In the genomic region with DNA sequence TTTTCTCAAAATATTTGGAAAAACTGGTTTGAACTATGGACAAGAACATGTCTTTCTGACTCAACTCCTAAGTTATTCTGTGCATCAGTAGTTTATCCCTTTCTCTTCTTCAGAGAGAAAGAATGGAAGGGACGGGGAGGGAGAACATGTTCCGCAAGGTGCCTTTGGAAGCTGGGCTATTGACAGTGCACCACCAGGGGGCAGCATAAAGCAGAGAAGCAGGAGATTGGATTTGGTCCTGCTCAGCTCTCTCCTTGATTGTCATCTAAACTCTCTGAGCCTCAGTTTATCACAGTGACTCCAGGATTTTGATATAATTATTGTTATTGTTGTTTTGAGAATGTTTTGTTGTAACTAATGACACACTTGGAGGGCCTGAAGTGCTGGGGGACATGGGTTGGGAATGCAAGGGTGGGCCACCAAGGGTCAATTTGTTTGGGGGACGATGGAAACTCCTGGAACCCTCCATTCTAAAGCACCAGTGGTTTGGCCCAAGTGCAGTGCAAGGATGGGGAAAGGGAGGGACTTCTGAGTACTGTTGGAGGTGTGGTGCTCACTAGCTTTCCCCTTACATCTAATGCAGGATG, we compare ENCODE assay signal across 8 cellular contexts. TPM values are rescaled to one million over a fixed set of nuclear protein-coding genes. Genes with fewer than 3 reads are reported as not detected.
DNase-seq lines count a peak whose midpoint lies in the region; ATAC-seq and TF ChIP-seq lines count a peak whose summit lies in the region.

No MANE protein-coding gene starts in this region.

- peak; percentile 85 for DNase-seq in GM03348 (ENCODE audit: low spot score)
- DNase-seq in NCI-H226, result peak; percentile 47
- DNase-seq in activated CD4-positive, alpha-beta T cell treated with anti-CD3 and anti-CD28 coated beads for 36 hours, result peak; percentile 92
- DNase-seq in choroid plexus epithelial cell (ENCODE audit: low read depth), result peak; percentile 90
- DNase-seq in left lobe of liver (ENCODE audit: low spot score), result peak; percentile 79
- peak; percentile 79 to 91 for DNase-seq in stimulated activated CD4-positive, alpha-beta T cell treated with anti-CD3 and anti-CD28 coated beads, Interleukin-4, amount 100 ng/mL, for 48 hours (ENCODE audit: low read depth in 2 of 2)

- no peak overlapping the region for H3K4me3 ChIP-seq in choroid plexus epithelial cell (ENCODE audit: low read depth, low read length)

- no peak overlapping the region for H3K27ac Mint-ChIP-seq in activated CD4-positive, alpha-beta T cell treated with anti-CD3 and anti-CD28 coated beads for 36 hours

- no peak overlapping the region for H3K4me3 Mint-ChIP-seq in activated CD4-positive, alpha-beta T cell treated with anti-CD3 and anti-CD28 coated beads for 36 hours

- no peaks in the 10 kb centered on the region for H3K27me3 Mint-ChIP-seq in activated CD4-positive, alpha-beta T cell treated with anti-CD3 and anti-CD28 coated beads for 36 hours

- ATAC-seq in HG02884 (IDR thresholded peaks at IDR 0.05; ENCODE audit: unreplicated experiment) (peak; percentile 68), left lobe of liver (peak; percentile 98), HG02610 (IDR thresholded peaks at IDR 0.05; ENCODE audit: unreplicated experiment) (no peak)
- no peak for ATAC-seq in activated CD4-positive, alpha-beta T cell treated with anti-CD3 and anti-CD28 coated beads for 36 hours

- peaks cover under 1% of the 10 kb centered on the region for H3K36me3 Mint-ChIP-seq in activated CD4-positive, alpha-beta T cell treated with anti-CD3 and anti-CD28 coated beads for 36 hours (ENCODE audit: low read depth)

- CTCF ChIA-PET in activated CD4-positive, alpha-beta T cell treated with anti-CD3 and anti-CD28 coated beads for 36 hours (lab: Charles Lee), result interaction anchor here (0.7 to 2.5 kb wide), 19 partner anchors 9 to 552 kb away, joined by 3 to 15 read pairs (median 3); no protein-coding TSS in a partner anchor

- H3K4me1 Mint-ChIP-seq in activated CD4-positive, alpha-beta T cell treated with anti-CD3 and anti-CD28 coated beads for 36 hours, result no peaks in the 10 kb centered on the region

- POLR2A ChIA-PET in activated CD4-positive, alpha-beta T cell treated with anti-CD3 and anti-CD28 coated beads for 36 hours (lab: Charles Lee), result no interaction called here

- peak; percentile 99 for TF ChIP-seq CTCF in choroid plexus epithelial cell (conservative IDR thresholded peaks at IDR 0.05; ENCODE audit: low read depth, low read length)

- no peaks in the 10 kb centered on the region for H3K9me3 Mint-ChIP-seq in activated CD4-positive, alpha-beta T cell treated with anti-CD3 and anti-CD28 coated beads for 36 hours (ENCODE audit: low read depth)

- intact Hi-C loops in activated CD4-positive, alpha-beta T cell treated with anti-CD3 and anti-CD28 coated beads for 36 hours (cut with DNase I, micrococcal nuclease), result loop anchor here in 1 of 2 experiments (1.0 kb wide), 1 partner anchor 218 kb away; no protein-coding TSS in a partner anchor

RNA-seq across cellular contexts. Expression of a gene that starts 45.3 kb away (rescaled TPM):
- total RNA-seq in activated CD4-positive, alpha-beta T cell treated with anti-CD3 and anti-CD28 coated beads for 36 hours, result 10 to 100 TPM; 18.7 to 20.3 TPM
- total RNA-seq in left lobe of liver, result 49.5 TPM

Comparison
In these comparisons a context has a peak if more than half of its experiments do, and no peak if none do; other contexts are left out.
1. ATAC-seq: peak in HG02884 (single experiment) and left lobe of liver (single experiment); none in activated CD4-positive, alpha-beta T cell treated with anti-CD3 and anti-CD28 coated beads for 36 hours (single experiment) and HG02610 (single experiment).
2. Peak in every context shown above with its lines, with median percentiles within 50 percentile points of each other: DNase-seq.